10 cellular contexts compared by ENCODE assay signal in genomic region chr2:36964496-36965058, GRCh38. TPM values are rescaled to one million over a fixed set of nuclear protein-coding genes. Genes with fewer than 3 reads are reported as not detected.
DNase-seq lines count a peak whose midpoint lies in the region; ATAC-seq, FAIRE-seq and TF ChIP-seq lines count a peak whose summit lies in the region.
"Had no signal": no experiment of that assay in that cellular context is flagged by ENCODE, and none has a peak within 500 bp of the region (broad histone marks: within the 10 kb centered on the region; RNA-seq: fewer than 3 reads in every experiment).

No MANE protein-coding gene starts in this region.

- no peak overlapping the region for H3K27ac ChIP-seq in CD8-positive, alpha-beta memory T cell (ENCODE audit: low read depth, low read length)
- no peak overlapping the region; the same call in 1 of the 2 replicates for H3K27ac ChIP-seq in MM.1S (ENCODE audit: low read length)

- H4K20me1 ChIP-seq in MM.1S (ENCODE audit: insufficient read depth, low read length): no peaks in the 10 kb centered on the region

- H3K27ac Mint-ChIP-seq in CD8-positive, alpha-beta memory T cell: peak overlapping the region in 6 of 8 donors; percentile 25 to 94 (median 64)
- peak overlapping the region in 1 of 2 donors; percentile 99 for H3K27ac Mint-ChIP-seq in effector memory CD8-positive, alpha-beta T cell
- H3K27ac Mint-ChIP-seq in nephron progenitor cell: no peak overlapping the region

- no peaks in the 10 kb centered on the region for H3K36me3 ChIP-seq in CD8-positive, alpha-beta memory T cell (ENCODE audit: insufficient read depth, low read length)
- H3K36me3 ChIP-seq in MM.1S (replicated peaks; ENCODE audit: insufficient read depth, low read length): no peaks in the 10 kb centered on the region
- H3K36me3 ChIP-seq: left lung had no signal

- H3K36me3 Mint-ChIP-seq in CD8-positive, alpha-beta memory T cell: peaks cover 0 to 12% (median 0%) of the 10 kb centered on the region in 3 donors
- H3K36me3 Mint-ChIP-seq in effector memory CD8-positive, alpha-beta T cell (ENCODE audit: insufficient read depth): peaks cover 17% of the 10 kb centered on the region
- H3K36me3 Mint-ChIP-seq in nephron progenitor cell (ENCODE audit: low read depth): no peaks in the 10 kb centered on the region

- H3K9ac ChIP-seq in MM.1S (ENCODE audit: low read length): no peak overlapping the region; the same call in 1 of the 2 replicates

- H2AFZ ChIP-seq in MM.1S (ENCODE audit: low read length): no peak overlapping the region

- peaks cover 52% of the 10 kb centered on the region for H3K79me2 ChIP-seq in MM.1S (ENCODE audit: low read length)

- H3K4me3 Mint-ChIP-seq in CD8-positive, alpha-beta memory T cell: peak overlapping the region; percentile 92 to 99 (median 96)
- peak overlapping the region; percentile 98 to 99 for H3K4me3 Mint-ChIP-seq in effector memory CD8-positive, alpha-beta T cell
- peak overlapping the region; percentile 97 for H3K4me3 Mint-ChIP-seq in nephron progenitor cell

- no peak overlapping the region for H3K4me3 ChIP-seq in CD8-positive, alpha-beta memory T cell (ENCODE audit: low read length)
- H3K4me3 ChIP-seq in MM.1S (ENCODE audit: low read length): peak overlapping the region; percentile 88; the same call in 1 of the 2 replicates

- no peaks in the 10 kb centered on the region for H3K9me2 ChIP-seq in MM.1S (replicated peaks; ENCODE audit: insufficient read depth, low read length)

- no peak for ATAC-seq in effector memory CD8-positive, alpha-beta T cell (replicated peaks)
- no peak for ATAC-seq in HG03045 (IDR thresholded peaks at IDR 0.05; ENCODE audit: unreplicated experiment)
- ATAC-seq: left lung had no signal

- H3K27me3 Mint-ChIP-seq in CD8-positive, alpha-beta memory T cell: peaks cover 0 to 5% of the 10 kb centered on the region in 2 donors
- no peaks in the 10 kb centered on the region for H3K27me3 Mint-ChIP-seq in effector memory CD8-positive, alpha-beta T cell
- H3K27me3 Mint-ChIP-seq in nephron progenitor cell (ENCODE audit: low read depth, poor library complexity): peaks cover 6% of the 10 kb centered on the region

- H3F3A ChIP-seq in MM.1S (ENCODE audit: insufficient read depth, low read length): peaks cover 21% of the 10 kb centered on the region

- CTCF ChIA-PET in CD8-positive, alpha-beta memory T cell (lab: Charles Lee): no interaction called here

- H3K4me1 Mint-ChIP-seq in CD8-positive, alpha-beta memory T cell: peaks cover 56 to 69% (median 67%) of the 10 kb centered on the region in 3 donors
- H3K4me1 Mint-ChIP-seq in effector memory CD8-positive, alpha-beta T cell (ENCODE audit: low read depth in 2 of 2): peaks cover 50 to 63% of the 10 kb centered on the region in 2 donors
- H3K4me1 Mint-ChIP-seq in nephron progenitor cell: peaks cover 55% of the 10 kb centered on the region

- H3K4me1 ChIP-seq in CD8-positive, alpha-beta memory T cell (ENCODE audit: insufficient read depth, low read length): peaks cover 22% of the 10 kb centered on the region
- peaks cover 17% of the 10 kb centered on the region for H3K4me1 ChIP-seq in MM.1S (ENCODE audit: low read length)

- TF ChIP-seq CTCF in MM.1S (IDR thresholded peaks at IDR 0.05; ENCODE audit: low read length): no peak
- no peak for TF ChIP-seq CTCF in nephron progenitor cell (IDR thresholded peaks at IDR 0.05)

- H3K27me3 ChIP-seq in CD8-positive, alpha-beta memory T cell (ENCODE audit: insufficient read depth, low read length, poor library complexity, severe bottlenecking): no peaks in the 10 kb centered on the region
- H3K27me3 ChIP-seq in MM.1S (replicated peaks; ENCODE audit: insufficient read depth, low read length): no peaks in the 10 kb centered on the region
- H3K27me3 ChIP-seq: left lung had no signal

- no peak for DNase-seq in CD8-positive, alpha-beta memory T cell
- DNase-seq in MM.1S: no peak
- DNase-seq in effector memory CD8-positive, alpha-beta T cell: no peak
- no peak for DNase-seq in nephron progenitor cell
- no peak for DNase-seq in AG08395 (ENCODE audit: low spot score)
- DNase-seq in RCC 7860 (ENCODE audit: low spot score): no peak
- DNase-seq in NCI-H524 treated with DMSO at 0.1 percent for 48 hours (lab: John Stamatoyannopoulos, UW): no peak
- DNase-seq: left lung had no signal

- peaks cover 0 to 4% (median 0%) of the 10 kb centered on the region in 5 donors for H3K9me3 Mint-ChIP-seq in CD8-positive, alpha-beta memory T cell
- H3K9me3 Mint-ChIP-seq in effector memory CD8-positive, alpha-beta T cell: no peaks in the 10 kb centered on the region
- no peaks in the 10 kb centered on the region for H3K9me3 Mint-ChIP-seq in nephron progenitor cell

- peak overlapping the region; percentile 87 for H3K4me2 ChIP-seq in MM.1S (ENCODE audit: low read depth, low read length)

- H3K9me3 ChIP-seq in CD8-positive, alpha-beta memory T cell (ENCODE audit: low read length): no peaks in the 10 kb centered on the region
- no peaks in the 10 kb centered on the region for H3K9me3 ChIP-seq in MM.1S (replicated peaks; ENCODE audit: insufficient read depth, low read length)
- H3K9me3 ChIP-seq: left lung had no signal

- POLR2A ChIA-PET in CD8-positive, alpha-beta memory T cell (lab: Charles Lee): interaction anchor here (0.5 to 0.6 kb wide), 3 partner anchors 33 to 1423 kb away, joined by 3 to 4 read pairs (median 3); no protein-coding TSS in a partner anchor

- no peak for FAIRE-seq in RCC 7860 (lab: Jason Lieb, UNC)
- FAIRE-seq: GM18507 had no signal

RNA-seq across cellular contexts. Expression of gene STRN, which starts 1.8 kb away (rescaled TPM):
- 10 to 100 TPM; 26.9 to 28.3 TPM for total RNA-seq in CD8-positive, alpha-beta memory T cell
- polyA plus RNA-seq in CD8-positive, alpha-beta memory T cell: 10.5 TPM
